14 cellular contexts compared by ENCODE assay signal in the genomic region with DNA sequence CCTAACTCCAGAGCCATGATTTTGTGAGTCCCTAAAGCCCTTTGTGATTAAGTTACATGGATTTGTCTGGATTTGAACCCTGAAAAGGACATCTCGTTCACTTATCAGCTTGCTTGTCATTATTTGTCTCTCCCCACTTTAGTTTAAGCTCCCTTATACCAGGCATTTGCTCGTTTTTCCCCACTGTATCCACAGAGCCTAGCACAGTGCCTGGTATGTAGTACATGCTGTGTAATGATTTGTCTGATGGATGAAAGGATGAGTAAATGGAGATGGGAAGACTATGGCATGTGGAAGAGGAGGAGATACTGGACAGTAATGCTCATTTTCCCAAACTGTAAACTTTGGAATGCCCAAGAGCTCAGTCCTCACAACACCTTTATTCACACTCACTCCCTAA. TPM values are rescaled to one million over a fixed set of nuclear protein-coding genes. Genes with fewer than 3 reads are reported as not detected.
"Had no signal": no experiment of that assay in that cellular context is flagged by ENCODE, and none has a peak within 500 bp of the region (broad histone marks: within the 10 kb centered on the region; RNA-seq: fewer than 3 reads in every experiment).

No MANE protein-coding gene starts in this region.

- H3K27ac ChIP-seq: brain microvascular endothelial cell, ovary, transverse colon had no signal

- H3K27me3 ChIP-seq: brain microvascular endothelial cell, ovary, transverse colon had no signal

- H3K36me3 ChIP-seq: brain microvascular endothelial cell, ovary, transverse colon had no signal

- H3K27ac Mint-ChIP-seq: activated naive CD8-positive, alpha-beta T cell had no signal

- H3K9me3 Mint-ChIP-seq: neural crest cell had no signal

- H3K4me3 ChIP-seq: ovary, transverse colon had no signal

- H3K9me3 ChIP-seq: ovary, transverse colon had no signal

- DNase-seq: activated CD4-positive, CD25-positive, alpha-beta regulatory T cell; activated CD8-positive, alpha-beta memory T cell treated with anti-CD3 and anti-CD28 coated beads, Interleukin-2, amount 50 U/mL, for 48 hours; brain microvascular endothelial cell; cerebellar nuclear complex; effector memory CD4-positive, alpha-beta T cell; foreskin melanocyte; ovary; stimulated activated CD4-positive, alpha-beta T cell treated with anti-CD3 and anti-CD28 coated beads, Interleukin-2, amount 100 ng/mL, for 48 hours; stimulated activated naive CD4-positive, alpha-beta T cell; SW 1271; transverse colon had no signal

- H3K27me3 Mint-ChIP-seq: activated naive CD8-positive, alpha-beta T cell had no signal

- H3K4me3 Mint-ChIP-seq: activated naive CD8-positive, alpha-beta T cell; neural crest cell had no signal

RNA-seq across cellular contexts. Expression of a gene that starts 9.2 kb away (rescaled TPM):
- total RNA-seq: SK-MEL-5 had no signal
